12 cellular contexts compared by ENCODE assay signal in the genomic region with DNA sequence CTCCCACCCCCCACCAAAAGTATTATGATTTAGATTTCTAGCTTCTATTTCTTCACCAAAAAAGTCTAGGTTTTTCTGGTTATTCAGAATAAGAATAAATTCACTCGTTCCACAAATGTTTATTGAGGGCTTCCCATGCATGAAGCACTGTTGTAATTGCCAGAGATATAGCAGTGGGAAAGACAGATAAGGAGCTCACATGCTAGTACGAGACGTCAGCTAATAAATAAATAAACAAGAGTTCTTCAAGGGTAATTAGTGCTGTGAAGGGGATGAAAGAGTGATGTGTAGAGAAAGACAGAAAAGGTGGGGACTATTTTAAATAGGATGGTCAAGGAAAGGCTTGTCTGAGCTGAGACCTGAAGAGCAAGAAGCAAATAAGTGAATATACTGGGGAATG. TPM values are rescaled to one million over a fixed set of nuclear protein-coding genes. Genes with fewer than 3 reads are reported as not detected.
DNase-seq lines count a peak whose midpoint lies in the region; ATAC-seq, FAIRE-seq and TF ChIP-seq lines count a peak whose summit lies in the region.
"Had no signal": no experiment of that assay in that cellular context is flagged by ENCODE, and none has a peak within 500 bp of the region (broad histone marks: within the 10 kb centered on the region; RNA-seq: fewer than 3 reads in every experiment).

No MANE protein-coding gene starts in this region.

- H3K4me1 ChIP-seq in IMR-90 (ENCODE audit: control insufficient read depth, insufficient read depth, low read length) = peaks cover 15% of the 10 kb centered on the region
- peaks cover 19% of the 10 kb centered on the region for H3K4me1 ChIP-seq in keratinocyte (ENCODE audit: control insufficient read depth, extremely low read depth, insufficient read depth, low read length)
- H3K4me1 ChIP-seq in BE2C = peaks cover 27% of the 10 kb centered on the region
- H3K4me1 ChIP-seq: BLaER1 treated with 17β-estradiol and CSF1 and Interleukin-3, amounts not matched to agents 10 nM and 100 nM had no signal

- H3K27me3 ChIP-seq in IMR-90 (ENCODE audit: control insufficient read depth, insufficient read depth, low read length) (no peaks in the 10 kb centered on the region), keratinocyte (ENCODE audit: control insufficient read depth, extremely low read depth, insufficient read depth, low read length) (no peaks in the 10 kb centered on the region), BE2C (no peaks in the 10 kb centered on the region)
- H3K27me3 ChIP-seq: BLaER1 treated with 17β-estradiol and CSF1 and Interleukin-3, amounts not matched to agents 10 nM and 100 nM had no signal

- no peaks in the 10 kb centered on the region for H3K36me3 ChIP-seq in IMR-90 (ENCODE audit: control insufficient read depth, insufficient read depth, low read length)
- no peaks in the 10 kb centered on the region for H3K36me3 ChIP-seq in keratinocyte (ENCODE audit: control insufficient read depth in 2 of 2, extremely low read depth in 1 of 2, insufficient read depth in 2 of 2, low read length in 2 of 2)
- no peaks in the 10 kb centered on the region for H3K36me3 ChIP-seq in BE2C
- H3K36me3 ChIP-seq: BLaER1 treated with 17β-estradiol and CSF1 and Interleukin-3, amounts not matched to agents 10 nM and 100 nM had no signal

- peak overlapping the region; percentile 76 for H3K18ac ChIP-seq in IMR-90 (ENCODE audit: low read depth, low read length)

- in situ Hi-C loops in IMR-90 (cut with MboI; ENCODE audit: low sequenced_read_pairs) = loop anchor here (5.0 kb wide), 1 partner anchor 35 kb away; no protein-coding TSS in a partner anchor

- H3K23ac ChIP-seq in IMR-90 (ENCODE audit: low read depth, low read length) = no peak overlapping the region; the same call in 1 of the 2 replicates

- intact Hi-C loops in IMR-90 (cut with micrococcal nuclease) = loop anchor here (1.0 to 2.0 kb wide), 2 partner anchors 8 to 38 kb away; partner anchors contain the start of gene SEPTIN7

- DNase-seq in IMR-90 = peak; percentile 26
- no peak for DNase-seq in keratinocyte (ENCODE audit: low read depth, low spot score)
- DNase-seq in BE2C = no peak
- no peak for DNase-seq in GM12891 (ENCODE audit: insufficient read length, low spot score)
- DNase-seq: NCI-H1092, NCI-H446, NCI-H748 treated with DMSO at 0.1 percent for 48 hours, SHP77 had no signal

- peaks cover 6% of the 10 kb centered on the region; the same call in 1 of the 2 replicates for H3K9me1 ChIP-seq in IMR-90 (ENCODE audit: insufficient read depth, low read length)
- no peaks in the 10 kb centered on the region for H3K9me1 ChIP-seq in keratinocyte (ENCODE audit: control insufficient read depth, extremely low read depth, insufficient read depth, low read length)

- FAIRE-seq in keratinocyte (lab: Jason Lieb, UNC) (no peak), GM12891 (lab: Jason Lieb, UNC) (no peak)

- H3K14ac ChIP-seq in IMR-90 (replicated peaks; ENCODE audit: low read depth, low read length) = peak overlapping the region; percentile 68; the same call in 1 of the 2 replicates

- TF ChIP-seq CTCF in IMR-90 (conservative IDR thresholded peaks at IDR 0.05; ENCODE audit: low read depth, low read length) = no peak
- TF ChIP-seq CTCF in keratinocyte (optimal IDR thresholded peaks at IDR 0.05 in 1 of 3, IDR thresholded peaks at IDR 0.05 in 1 of 3, conservative IDR thresholded peaks at IDR 0.05 in 1 of 3; ENCODE audit: extremely low read depth in 1 of 3, insufficient read depth in 2 of 3, low read length in 3 of 3) = no peak
- TF ChIP-seq CTCF in BE2C (IDR thresholded peaks at IDR 0.05; ENCODE audit: low read depth, low read length) = no peak

- dilution Hi-C loops in IMR-90 (cut with HindIII; ENCODE audit: low sequenced_read_pairs, unreplicated experiment) = no loop called here
- dilution Hi-C loops in keratinocyte (cut with MboI; ENCODE audit: extremely low pct_ligation_motif_present, low sequenced_read_pairs) = no loop called here

- peak overlapping the region; percentile 30; the same call in 1 of the 2 replicates for H4K91ac ChIP-seq in IMR-90 (ENCODE audit: insufficient read depth, low read depth, low read length)

- H4K8ac ChIP-seq in IMR-90 (ENCODE audit: low read depth in 2 of 2, low read length in 2 of 2) = peak overlapping the region in 1 of 2 experiments; percentile 24; a peak in 1 of 4 replicates

- CTCF ChIA-PET in IMR-90 (lab: Yijun Ruan, JAX) = interaction anchor here (2.0 kb wide), 1 partner anchor 144 kb away, joined by 4 read pairs; no protein-coding TSS in a partner anchor

- H3K27ac ChIP-seq in IMR-90 (ENCODE audit: insufficient read depth, low read length) = peak overlapping the region; percentile 88; the same call in 1 of the 2 replicates
- H3K27ac ChIP-seq in angular gyrus (ENCODE audit: low read depth, low read length) = peak overlapping the region; percentile 11
- no peak overlapping the region for H3K27ac ChIP-seq in keratinocyte (ENCODE audit: control insufficient read depth, insufficient read depth, low read length)
- H3K27ac ChIP-seq in temporal lobe (ENCODE audit: low read depth, low read length) = peak overlapping the region; percentile 17
- H3K27ac ChIP-seq: BLaER1 treated with 17β-estradiol and CSF1 and Interleukin-3, amounts not matched to agents 10 nM and 100 nM had no signal

- H3K4me2 ChIP-seq in IMR-90 (ENCODE audit: low read depth, low read length) = 0 out of 2 replicates have a peak overlapping the region, but pooled peaks have one; percentile 26
- no peak overlapping the region for H3K4me2 ChIP-seq in keratinocyte (ENCODE audit: control insufficient read depth, extremely low read depth, insufficient read depth, low read depth, low read length)
- H3K4me2 ChIP-seq: BLaER1 treated with 17β-estradiol and CSF1 and Interleukin-3, amounts not matched to agents 10 nM and 100 nM had no signal

- H4K20me1 ChIP-seq in IMR-90 (ENCODE audit: insufficient read depth, low read length) (no peaks in the 10 kb centered on the region), keratinocyte (ENCODE audit: control insufficient read depth, extremely low read depth, insufficient read depth, low read length) (no peaks in the 10 kb centered on the region)
- H4K20me1 ChIP-seq: BLaER1 treated with 17β-estradiol and CSF1 and Interleukin-3, amounts not matched to agents 10 nM and 100 nM had no signal

- no peaks in the 10 kb centered on the region for H3K79me1 ChIP-seq in IMR-90 (ENCODE audit: low read depth in 1 of 2, low read length in 2 of 2)

- H3K79me2 ChIP-seq in keratinocyte (ENCODE audit: control insufficient read depth, insufficient read depth, low read length) = no peaks in the 10 kb centered on the region

- H4K5ac ChIP-seq in IMR-90 (ENCODE audit: low read depth, low read length) = no peak overlapping the region

- peak overlapping the region; percentile 99 for H2BK5ac ChIP-seq in IMR-90 (ENCODE audit: low read depth, low read length, poor library complexity, severe bottlenecking)

- no peak overlapping the region for H3K4me3 ChIP-seq in IMR-90 (ENCODE audit: insufficient read depth, low read depth, low read length)
- no peak overlapping the region for H3K4me3 ChIP-seq in keratinocyte (ENCODE audit: control insufficient read depth in 2 of 3, extremely low read depth in 1 of 3, insufficient read depth in 2 of 3, low read depth in 1 of 3, low read length in 3 of 3)
- H3K4me3 ChIP-seq in BE2C (ENCODE audit: low read depth, low read length) = no peak overlapping the region
- H3K4me3 ChIP-seq: BLaER1 treated with 17β-estradiol and CSF1 and Interleukin-3, amounts not matched to agents 10 nM and 100 nM had no signal

- H2AFZ ChIP-seq in IMR-90 (replicated peaks; ENCODE audit: low read length, poor library complexity) (no peak overlapping the region), keratinocyte (ENCODE audit: control insufficient read depth, low read length) (peak overlapping the region; percentile 30)

- no peak for TF ChIP-seq POLR2A in IMR-90 (IDR thresholded peaks at IDR 0.05; ENCODE audit: low read depth, low read length)
- TF ChIP-seq POLR2A in GM12891 (IDR thresholded peaks at IDR 0.05; ENCODE audit: low read depth, low read length) = no peak

- POLR2A ChIA-PET in IMR-90 (lab: Charles Lee; ENCODE audit: unreplicated experiment) = no interaction called here

- peak overlapping the region; percentile 52 for H3K4ac ChIP-seq in IMR-90 (ENCODE audit: low read depth, low read length)

- peak overlapping the region; percentile 30 for H2BK20ac ChIP-seq in IMR-90 (ENCODE audit: low read depth, low read length)

- H3K56ac ChIP-seq in IMR-90 (ENCODE audit: extremely low read depth, insufficient read depth, low read length) = no peak overlapping the region; the same call in 1 of the 2 replicates

- H2BK120ac ChIP-seq in IMR-90 (ENCODE audit: low read depth, low read length) = peak overlapping the region; percentile 75

- H3K9ac ChIP-seq in IMR-90 (ENCODE audit: low read depth, low read length) (no peak overlapping the region), keratinocyte (ENCODE audit: control insufficient read depth, extremely low read depth, insufficient read depth, low read length) (no peak overlapping the region)
- H3K9ac ChIP-seq: BLaER1 treated with 17β-estradiol and CSF1 and Interleukin-3, amounts not matched to agents 10 nM and 100 nM had no signal

- BruUV-seq in IMR-90 (replicated peaks; lab: Mats Ljungman, UMichigan) = no TSS peak

- peak overlapping the region; percentile 48; the same call in 1 of the 2 replicates for H2AK5ac ChIP-seq in IMR-90 (ENCODE audit: low read depth, low read length)

- peak overlapping the region; percentile 22; the same call in 1 of the 3 replicates for H2BK15ac ChIP-seq in IMR-90 (ENCODE audit: low read depth, low read length)

- H3K9me3 ChIP-seq in IMR-90 (ENCODE audit: control insufficient read depth, insufficient read depth, low read length) (no peaks in the 10 kb centered on the region), keratinocyte (ENCODE audit: control insufficient read depth, low read depth, low read length) (no peaks in the 10 kb centered on the region), BE2C (no peaks in the 10 kb centered on the region)

- no CpG with 5 or more reads among the region's 3 CpGs for WGBS in IMR-90 (ENCODE audit: extremely low coverage in 2 of 2, insufficient read length in 1 of 2), 2 experiments

- no peak for TF ChIP-seq RAD21 in IMR-90 (IDR thresholded peaks at IDR 0.05; ENCODE audit: low read length)

- ATAC-seq in IMR-90 (ENCODE audit: low read depth) (no peak), GM19324 (IDR thresholded peaks at IDR 0.05; ENCODE audit: low FRiP score, unreplicated experiment) (no peak)

- H2AK9ac ChIP-seq in IMR-90 (replicated peaks; ENCODE audit: low read depth, low read length, poor library complexity) = no peak overlapping the region

RNA-seq across cellular contexts. Expression of gene SEPTIN7, which starts 38.1 kb away (rescaled TPM):
- total RNA-seq in IMR-90 (2012; rRNA removed) = 239 and 270 TPM in 2 replicates
- polyA plus RNA-seq in IMR-90 (2012; rRNA removed) = 112 and 150 TPM in 2 replicates
- polyA plus RNA-seq in IMR-90 (2012; cell fraction: cytosol; rRNA removed) = 20.5 and 27.9 TPM in 2 replicates
- 5.8 and 66.9 TPM in 2 replicates for polyA plus RNA-seq in IMR-90 (2012; cell fraction: nucleus; rRNA removed; ENCODE audit: low replicate concordance)
- 158 to 284 TPM (median 173 TPM) in 3 replicates for polyA plus RNA-seq in keratinocyte
- 560 TPM for polyA plus RNA-seq in keratinocyte (2011; ENCODE audit: low read depth)
- polyA plus RNA-seq in keratinocyte (2011; cell fraction: cytosol; rRNA removed) = 113 and 242 TPM in 2 replicates
- 117 and 173 TPM in 2 replicates for polyA plus RNA-seq in keratinocyte (2011; cell fraction: nucleus; rRNA removed)
- 148 and 213 TPM in 2 replicates for polyA plus RNA-seq in keratinocyte (2012; ENCODE audit: low replicate concordance)
- 23.1 to 180 TPM (median 92.1 TPM) in 3 replicates for polyA minus RNA-seq in keratinocyte
- polyA minus RNA-seq in keratinocyte (2011; cell fraction: cytosol; rRNA and poly(A)+ RNA removed) = 84.8 TPM
- polyA minus RNA-seq in keratinocyte (2011; cell fraction: nucleus; rRNA and poly(A)+ RNA removed) = 57.4 and 108 TPM in 2 replicates
- total RNA-seq in temporal lobe = 210 TPM
- 241 TPM for polyA plus RNA-seq in BE2C (2012; ENCODE audit: insufficient read depth, insufficient read length, low read depth)
- polyA plus RNA-seq in GM12891 (2012; ENCODE audit: low read depth, missing spikeins) = 234 TPM
